21 cellular contexts compared by ENCODE assay signal in the genomic region with DNA sequence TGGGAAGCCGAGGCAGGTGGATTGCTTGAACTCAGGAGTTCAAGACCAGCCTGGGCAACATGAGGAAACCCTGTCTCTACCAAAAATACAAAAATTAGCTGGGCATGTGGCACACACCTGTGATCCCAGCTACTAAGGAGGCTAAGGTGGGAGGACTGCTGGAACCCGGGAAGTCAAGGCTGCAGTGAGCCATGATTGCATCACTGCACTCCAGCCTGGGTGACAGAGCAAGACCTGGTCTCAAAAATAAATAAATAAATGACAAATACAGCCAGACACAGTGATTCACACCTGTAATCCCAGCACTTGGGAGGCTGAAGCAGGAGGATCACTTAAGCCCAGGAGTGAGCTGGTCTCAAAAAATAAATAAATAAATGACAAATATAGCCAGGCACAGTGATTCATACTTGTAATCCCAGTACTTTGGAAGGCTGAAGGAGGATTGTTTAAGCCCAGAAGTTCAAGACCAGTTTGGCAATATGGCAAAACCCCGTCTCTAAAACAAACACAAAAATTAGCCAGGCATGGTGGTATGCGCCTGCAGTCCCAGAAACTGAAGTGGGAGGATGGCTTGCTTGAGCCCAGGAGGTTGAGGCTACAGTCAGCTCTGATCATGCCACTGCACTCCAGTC. TPM values are rescaled to one million over a fixed set of nuclear protein-coding genes. Genes with fewer than 3 reads are reported as not detected.
DNase-seq lines count a peak whose midpoint lies in the region; ATAC-seq, FAIRE-seq and TF ChIP-seq lines count a peak whose summit lies in the region.
"Had no signal": no experiment of that assay in that cellular context is flagged by ENCODE, and none has a peak within 500 bp of the region (broad histone marks: within the 10 kb centered on the region; RNA-seq: fewer than 3 reads in every experiment).

No MANE protein-coding gene starts in this region.

- H3K36me3 ChIP-seq in K562 (ENCODE audit: control insufficient read depth, insufficient read depth, low read length) (peaks cover 80% of the 10 kb centered on the region), HepG2 (replicated peaks in 1 of 2; ENCODE audit: control insufficient read depth in 1 of 2, insufficient read depth in 2 of 2, low read length in 2 of 2) (peaks cover 8 to 73% of the 10 kb centered on the region in 2 experiments)
- H3K36me3 ChIP-seq in CD4-positive, alpha-beta memory T cell (ENCODE audit: insufficient read depth, low read length) = peaks cover 41% of the 10 kb centered on the region

- H3K4me3 ChIP-seq in K562 (no peak overlapping the region), HepG2 (replicated peaks in 1 of 3; ENCODE audit: insufficient read depth in 1 of 3, low read depth in 2 of 3, low read length in 3 of 3) (no peak overlapping the region)
- H3K4me3 ChIP-seq in CD4-positive, alpha-beta memory T cell (ENCODE audit: low read length in 2 of 2) = no peak overlapping the region
- H3K4me3 ChIP-seq: HAP-1, skin epidermis had no signal

- H3K79me2 ChIP-seq in K562 (ENCODE audit: control insufficient read depth, insufficient read depth, low read length) (peaks cover 43% of the 10 kb centered on the region), HepG2 (ENCODE audit: insufficient read depth, low read length) (peaks cover 17% of the 10 kb centered on the region)

- TF ChIP-seq RAD21 in K562 (CRISPR knock-in tag; conservative IDR thresholded peaks at IDR 0.05 in 1 of 2, IDR thresholded peaks at IDR 0.05 in 1 of 2) = no peak
- no peak for TF ChIP-seq RAD21 in HepG2 (CRISPR knock-in tag; IDR thresholded peaks at IDR 0.05)

- H3K9ac ChIP-seq in K562 (ENCODE audit: insufficient read depth in 1 of 2, low read depth in 2 of 2, low read length in 2 of 2) = no peak overlapping the region
- H3K9ac ChIP-seq in HepG2 (ENCODE audit: insufficient read depth, low read depth, low read length) = no peak overlapping the region

- no peak overlapping the region for H2AFZ ChIP-seq in K562 (ENCODE audit: low read depth, low read length)
- no peak overlapping the region for H2AFZ ChIP-seq in HepG2 (ENCODE audit: low read length)

- H3K36me3 Mint-ChIP-seq in HFFc6 (ENCODE audit: low read depth) = peaks cover 38% of the 10 kb centered on the region
- H3K36me3 Mint-ChIP-seq in CD4-positive, alpha-beta memory T cell = peaks cover 28 to 66% of the 10 kb centered on the region in 2 donors

- CTCF ChIA-PET in K562 (lab: Yijun Ruan, JAX; ENCODE audit: low intra/inter-chr PET ratio) (interaction anchor here (0.7 kb wide), 1 partner anchor 14 kb away, joined by 4 read pairs; no protein-coding TSS in a partner anchor), HepG2 (lab: Yijun Ruan, JAX; ENCODE audit: low intra/inter-chr PET ratio, low total read pairs) (no interaction called here)
- CTCF ChIA-PET in CD4-positive, alpha-beta memory T cell (lab: Charles Lee; ENCODE audit: partially characterized antibody) = interaction anchor here (1.6 kb wide), 1 partner anchor 24 kb away, joined by 5 read pairs; no protein-coding TSS in a partner anchor

- no peak for ATAC-seq in K562
- ATAC-seq in HepG2 = no peak; the same call in 2 of the 3 replicates

- H3K9me3 ChIP-seq in K562 (replicated peaks; ENCODE audit: control insufficient read depth, insufficient read depth, low read depth, low read length) (no peaks in the 10 kb centered on the region), HepG2 (ENCODE audit: low read length) (no peaks in the 10 kb centered on the region)
- no peaks in the 10 kb centered on the region for H3K9me3 ChIP-seq in CD4-positive, alpha-beta memory T cell (ENCODE audit: control insufficient read depth in 1 of 2, low read length in 2 of 2)
- H3K9me3 ChIP-seq: HAP-1 had no signal

- DNase-seq in A172 (ENCODE audit: low spot score) = peak; percentile 44
- peak; percentile 52 for DNase-seq in HFFc6
- no peak for DNase-seq in K562 (ENCODE audit: extremely low read depth in 1 of 4, low spot score in 3 of 4)
- DNase-seq in HepG2 (ENCODE audit: low spot score) = peak; percentile 16
- DNase-seq in NCI-H524 treated with DMSO at 0.1 percent for 48 hours (lab: John Stamatoyannopoulos, UW) = no peak
- no peak for DNase-seq in CD4-positive, alpha-beta memory T cell
- DNase-seq in activated naive CD4-positive, alpha-beta T cell treated with anti-CD3 and anti-CD28 coated beads, Interleukin-2, amount 50 U/mL, for 16 hours = no peak
- DNase-seq in frontal cortex (ENCODE audit: low spot score in 2 of 2) = no peak
- DNase-seq: ACHN; activated CD4-positive, alpha-beta T cell treated with anti-CD3 and anti-CD28 coated beads for 48 hours; amygdala; dermis blood vessel endothelial cell; Karpas-422; midbrain; NCI-H187; NCI-H69; nucleus accumbens; stimulated activated naive CD4-positive, alpha-beta T cell; T-helper 2 cell had no signal

- H3K27me3 ChIP-seq in K562 (ENCODE audit: control insufficient read depth in 2 of 2, insufficient read depth in 2 of 2, low read length in 2 of 2) = no peaks in the 10 kb centered on the region
- no peaks in the 10 kb centered on the region for H3K27me3 ChIP-seq in HepG2 (ENCODE audit: control insufficient read depth in 1 of 2, insufficient read depth in 2 of 2, low read length in 2 of 2)
- no peaks in the 10 kb centered on the region for H3K27me3 ChIP-seq in CD4-positive, alpha-beta memory T cell (ENCODE audit: insufficient read depth, low read length)

- H3K4me2 ChIP-seq in K562 (ENCODE audit: insufficient read depth, low read length) (no peak overlapping the region), HepG2 (ENCODE audit: low read depth, low read length) (no peak overlapping the region)

- no peak overlapping the region for H3K27ac ChIP-seq in K562 (ENCODE audit: extremely low read depth, low read depth, low read length)
- H3K27ac ChIP-seq in HepG2 (ENCODE audit: extremely low read length, insufficient read depth, low read length) = no peak overlapping the region
- H3K27ac ChIP-seq in CD4-positive, alpha-beta memory T cell (ENCODE audit: low read depth, low read length) = no peak overlapping the region

- TF ChIP-seq CTCF in HFFc6 (IDR thresholded peaks at IDR 0.05) = no peak
- no peak for TF ChIP-seq CTCF in K562 (IDR thresholded peaks at IDR 0.05 in 2 of 3, conservative IDR thresholded peaks at IDR 0.05 in 1 of 3; ENCODE audit: insufficient read depth in 2 of 3, low read depth in 1 of 3, low read length in 3 of 3)
- no peak for TF ChIP-seq CTCF in HepG2 (CRISPR knock-in tag; IDR thresholded peaks at IDR 0.05)

- H3K27me3 Mint-ChIP-seq in HFFc6 (ENCODE audit: insufficient read depth) = no peaks in the 10 kb centered on the region
- no peaks in the 10 kb centered on the region for H3K27me3 Mint-ChIP-seq in CD4-positive, alpha-beta memory T cell

- no TSS peak for BruUV-seq in K562 (replicated peaks; lab: Mats Ljungman, UMichigan)
- BruUV-seq in HepG2 (replicated peaks; lab: Mats Ljungman, UMichigan) = no TSS peak

- intact Hi-C loops in K562 (cut with micrococcal nuclease) = no loop called here
- intact Hi-C loops in HepG2 (cut with micrococcal nuclease; ENCODE audit: unreplicated experiment) = loop anchor here (5.0 kb wide), 1 partner anchor 80 kb away; no protein-coding TSS in a partner anchor
- intact Hi-C loops in CD4-positive, alpha-beta memory T cell (cut with micrococcal nuclease) = loop anchor here (10.0 kb wide), 1 partner anchor 483 kb away; the partner anchor contains the start of gene ANKRD36

- WGBS in K562 (ENCODE audit: insufficient coverage, low coverage, missing lambda C conversion rate) = 94% methylated on average over 4 of the region's 4 CpGs
- WGBS in HepG2 (ENCODE audit: low lambda C conversion rate) = 77% methylated on average over 4 of the region's 4 CpGs

- peak overlapping the region; percentile 29; the same call in 1 of the 2 replicates for H3K4me3 Mint-ChIP-seq in HFFc6
- no peak overlapping the region for H3K4me3 Mint-ChIP-seq in CD4-positive, alpha-beta memory T cell

- H3K4me1 Mint-ChIP-seq in HFFc6 (ENCODE audit: low read depth) = peaks cover 47% of the 10 kb centered on the region
- H3K4me1 Mint-ChIP-seq in CD4-positive, alpha-beta memory T cell = peaks cover 30 to 60% (median 48%) of the 10 kb centered on the region in 4 donors

- H4K20me1 ChIP-seq in K562 (replicated peaks; ENCODE audit: control insufficient read depth, insufficient read depth, low read length) (no peaks in the 10 kb centered on the region), HepG2 (ENCODE audit: insufficient read depth, low read length) (no peaks in the 10 kb centered on the region)

- POLR2A ChIA-PET in K562 (lab: Yijun Ruan, JAX) (interaction anchor here (0.7 to 6.9 kb wide), 2 partner anchors 5 to 327 kb away, joined by 3 to 70 read pairs; no protein-coding TSS in a partner anchor), HepG2 (lab: Yijun Ruan, JAX) (no interaction called here)
- POLR2A ChIA-PET in CD4-positive, alpha-beta memory T cell (lab: Charles Lee; ENCODE audit: partially characterized antibody) = no interaction called here

- TF ChIP-seq POLR2A in K562 (conservative IDR thresholded peaks at IDR 0.05) = no peak
- no peak for TF ChIP-seq POLR2A in HepG2 (IDR thresholded peaks at IDR 0.05; ENCODE audit: insufficient read depth in 1 of 2, low read depth in 2 of 2, low read length in 2 of 2)

- H3K27ac Mint-ChIP-seq in HFFc6 = peak overlapping the region; percentile 77
- peak overlapping the region in 1 of 7 donors; percentile 68 for H3K27ac Mint-ChIP-seq in CD4-positive, alpha-beta memory T cell

- no peaks in the 10 kb centered on the region for H3K9me1 ChIP-seq in K562 (ENCODE audit: control insufficient read depth, insufficient read depth, low read length)

- in situ Hi-C loops in K562 (cut with MboI) = no loop called here
- in situ Hi-C loops in HepG2 (cut with HindIII; ENCODE audit: extremely low pct_ligation_motif_present, low pct_unique_long_range_greater_than_20kb) = no loop called here

- TF ChIP-seq EP300 in K562 (IDR thresholded peaks at IDR 0.05; ENCODE audit: low read length) (no peak), HepG2 (IDR thresholded peaks at IDR 0.05; ENCODE audit: low read depth in 2 of 2, low read length in 2 of 2) (no peak), HepG2 (CRISPR knock-in tag; IDR thresholded peaks at IDR 0.05; ENCODE audit: borderline replicate concordance) (no peak)

- no peaks in the 10 kb centered on the region for H3K9me3 Mint-ChIP-seq in HFFc6
- H3K9me3 Mint-ChIP-seq in CD4-positive, alpha-beta memory T cell = peaks cover 0 to 2% (median 0%) of the 10 kb centered on the region in 8 donors

- FAIRE-seq in K562 (lab: Jason Lieb, UNC) (no peak), HepG2 (lab: Jason Lieb, UNC) (no peak), frontal cortex (lab: Jason Lieb, UNC) (no peak)

- H3K4me1 ChIP-seq in K562 (replicated peaks in 1 of 2; ENCODE audit: control insufficient read depth in 2 of 2, insufficient read depth in 2 of 2, low read length in 2 of 2) (peaks cover 3 to 10% of the 10 kb centered on the region in 2 experiments; a peak in 3 of 5 replicates), HepG2 (ENCODE audit: insufficient read depth, low read length) (peaks cover 33% of the 10 kb centered on the region)
- peaks cover 42% of the 10 kb centered on the region for H3K4me1 ChIP-seq in CD4-positive, alpha-beta memory T cell (ENCODE audit: insufficient read depth, low read length)

RNA-seq across cellular contexts. Expression of gene KANSL3, which starts 6.2 kb away (rescaled TPM):
- total RNA-seq in A172 (2014; rRNA removed; shearing (Covaris generic)) = 32.7 and 36.7 TPM in 2 replicates
- total RNA-seq in HFFc6 (2021; fragmentation: NEBNext Ultra II Directional; extraction: Animal tissue kit (Norgen Biotek cat#: 25700)) = 10 to 100 TPM; 19.3 to 28.3 (median 26.7) TPM
- 185 and 224 TPM in 2 replicates for total RNA-seq in K562 (2011; cell fraction: chromatin; rRNA removed; ENCODE audit: low replicate concordance)
- total RNA-seq in K562 (2011; cell fraction: nucleolus; rRNA removed) = 117 and 128 TPM in 2 replicates
- 131 and 167 TPM in 2 replicates for total RNA-seq in K562 (2011; cell fraction: nucleoplasm; rRNA removed)
- 32.8 and 34.4 TPM in 2 replicates for total RNA-seq in K562 (2014; rRNA removed)
- 25.5 and 29.1 TPM in 2 replicates for total RNA-seq in K562 (2014; rRNA removed; fragmentation: Illumina TruSeq; extraction: Trizol)
- total RNA-seq in K562 (2015; rRNA removed; fragmentation: Illumina TruSeq; extraction: Trizol) = 30.0 and 31.1 TPM in 2 replicates
- total RNA-seq in K562 (2021) = 43.7 and 46.2 TPM in 2 replicates
- polyA plus RNA-seq in K562 (2011; rRNA removed) = 27.1 and 35.5 TPM in 2 replicates
- polyA plus RNA-seq in K562 (2011; cell fraction: cytosol; rRNA removed) = 28.7 and 29.0 TPM in 2 replicates
- polyA plus RNA-seq in K562 (2011; cell fraction: nucleus; rRNA removed) = 80.3 and 95.3 TPM in 2 replicates
- polyA plus RNA-seq in K562 (2012) = 35.6 and 36.3 TPM in 2 replicates
- polyA plus RNA-seq in K562 (2014; fragmentation: Illumina TruSeq; extraction: Trizol) = 33.8 and 36.5 TPM in 2 replicates
- 10 to 100 TPM; 11.3 to 20.1 TPM for polyA plus RNA-seq in K562 (2014; fragmentation: Nextera tagmentation; extraction: Ambion mirVana)
- polyA plus RNA-seq in K562 (2014; rRNA removed) = 27.9 and 31.3 TPM in 2 replicates
- polyA minus RNA-seq in K562 (2011; rRNA and poly(A)+ RNA removed) = 62.4 and 65.0 TPM in 2 replicates
- 25.7 and 31.9 TPM in 2 replicates for polyA minus RNA-seq in K562 (2011; cell fraction: cytosol; rRNA and poly(A)+ RNA removed)
- 55.6 and 71.6 TPM in 2 replicates for polyA minus RNA-seq in K562 (2011; cell fraction: nucleus; rRNA and poly(A)+ RNA removed)
- 37.3 and 43.9 TPM in 2 replicates for total RNA-seq in HepG2 (2016; rRNA removed; fragmentation: Illumina TruSeq; extraction: Trizol)
- 7.8 and 8.3 TPM in 2 replicates for total RNA-seq in HepG2 (2016; cell fraction: cytosol; rRNA removed; fragmentation: Illumina TruSeq; extraction: Trizol; ENCODE audit: low read depth)
- 35.6 and 36.6 TPM in 2 replicates for total RNA-seq in HepG2 (2016; cell fraction: insoluble cytoplasmic fraction; rRNA removed; fragmentation: Illumina TruSeq; extraction: Trizol)
- 26.4 and 26.5 TPM in 2 replicates for total RNA-seq in HepG2 (2016; cell fraction: membrane; rRNA removed; fragmentation: Illumina TruSeq; extraction: Trizol)
- 40.0 and 44.1 TPM in 2 replicates for total RNA-seq in HepG2 (2016; cell fraction: nucleus; rRNA removed; fragmentation: Illumina TruSeq; extraction: Trizol)
- 20.8 and 28.2 TPM in 2 replicates for polyA plus RNA-seq in HepG2 (2011; rRNA removed)
- polyA plus RNA-seq in HepG2 (2011; cell fraction: cytosol; rRNA removed) = 17.0 and 17.8 TPM in 2 replicates
- polyA plus RNA-seq in HepG2 (2011; cell fraction: nucleus; rRNA removed) = 63.0 and 65.8 TPM in 2 replicates
- polyA plus RNA-seq in HepG2 (2012) = 28.9 and 35.1 TPM in 2 replicates
- 3.4 TPM in 2 replicates for polyA plus RNA-seq in HepG2 (2016; cell fraction: cytosol; fragmentation: Illumina TruSeq; extraction: Trizol; ENCODE audit: low read depth)
- polyA plus RNA-seq in HepG2 (2016; cell fraction: insoluble cytoplasmic fraction; fragmentation: Illumina TruSeq; extraction: Trizol; ENCODE audit: low read depth) = 26.9 and 34.3 TPM in 2 replicates
- 12.0 and 12.5 TPM in 2 replicates for polyA plus RNA-seq in HepG2 (2016; cell fraction: membrane; fragmentation: Illumina TruSeq; extraction: Trizol; ENCODE audit: low read depth)
- polyA plus RNA-seq in HepG2 (2016; cell fraction: nucleus; fragmentation: Illumina TruSeq; extraction: Trizol; ENCODE audit: insufficient read depth, low read depth) = 50.8 and 58.3 TPM in 2 replicates
- 85.2 and 180 TPM in 2 replicates for polyA minus RNA-seq in HepG2 (2011; rRNA and poly(A)+ RNA removed; ENCODE audit: low replicate concordance)
- polyA minus RNA-seq in HepG2 (2011; cell fraction: cytosol; rRNA and poly(A)+ RNA removed) = 19.0 and 20.2 TPM in 2 replicates
- polyA minus RNA-seq in HepG2 (2011; cell fraction: nucleus; rRNA and poly(A)+ RNA removed) = 73.1 and 81.1 TPM in 2 replicates
- total RNA-seq in CD4-positive, alpha-beta memory T cell = 10 to 100 TPM; 63.3 to 69.7 TPM
- 10 to 100 TPM; 13.3 to 17.0 TPM for polyA plus RNA-seq in CD4-positive, alpha-beta memory T cell
- 22.0 TPM for total RNA-seq in frontal cortex

RNA-seq across cellular contexts. Expression of gene FER1L5, which starts 10.6 kb away (rescaled TPM):
- 0.10 and 0.22 TPM in 2 replicates for total RNA-seq in A172 (2014; rRNA removed; shearing (Covaris generic))
- total RNA-seq in HFFc6 (2021; fragmentation: NEBNext Ultra II Directional; extraction: Animal tissue kit (Norgen Biotek cat#: 25700)) = not detected
- 0.19 TPM in 1 of 2 replicates, not detected in the other for total RNA-seq in K562 (2011; cell fraction: chromatin; rRNA removed; ENCODE audit: low replicate concordance)
- total RNA-seq in K562 (2011; cell fraction: nucleolus; rRNA removed) = not detected in 2 replicates
- not detected in 2 replicates for total RNA-seq in K562 (2011; cell fraction: nucleoplasm; rRNA removed)
- total RNA-seq in K562 (2014; rRNA removed) = not detected in 2 replicates
- total RNA-seq in K562 (2014; rRNA removed; fragmentation: Illumina TruSeq; extraction: Trizol) = not detected in 2 replicates
- not detected in 2 replicates for total RNA-seq in K562 (2015; rRNA removed; fragmentation: Illumina TruSeq; extraction: Trizol)
- not detected in 2 replicates for total RNA-seq in K562 (2021)
- 0.01 TPM in 1 of 2 replicates, not detected in the other for polyA plus RNA-seq in K562 (2011; rRNA removed)
- not detected in 2 replicates for polyA plus RNA-seq in K562 (2011; cell fraction: cytosol; rRNA removed)
- not detected in 2 replicates for polyA plus RNA-seq in K562 (2011; cell fraction: nucleus; rRNA removed)
- polyA plus RNA-seq in K562 (2012) = not detected in 2 replicates
- polyA plus RNA-seq in K562 (2014; fragmentation: Illumina TruSeq; extraction: Trizol) = not detected in 2 replicates
- polyA plus RNA-seq in K562 (2014; fragmentation: Nextera tagmentation; extraction: Ambion mirVana) = under 1 TPM; 0.01 TPM
- not detected in 2 replicates for polyA plus RNA-seq in K562 (2014; rRNA removed)
- polyA minus RNA-seq in K562 (2011; rRNA and poly(A)+ RNA removed) = 0.03 TPM in 1 of 2 replicates, not detected in the other
- not detected in 2 replicates for polyA minus RNA-seq in K562 (2011; cell fraction: cytosol; rRNA and poly(A)+ RNA removed)
- polyA minus RNA-seq in K562 (2011; cell fraction: nucleus; rRNA and poly(A)+ RNA removed) = not detected in 2 replicates
- total RNA-seq in HepG2 (2016; rRNA removed; fragmentation: Illumina TruSeq; extraction: Trizol) = 0.02 TPM in 1 of 2 replicates, not detected in the other
- not detected in 2 replicates for total RNA-seq in HepG2 (2016; cell fraction: cytosol; rRNA removed; fragmentation: Illumina TruSeq; extraction: Trizol; ENCODE audit: low read depth)
- total RNA-seq in HepG2 (2016; cell fraction: insoluble cytoplasmic fraction; rRNA removed; fragmentation: Illumina TruSeq; extraction: Trizol) = 0.02 TPM in 1 of 2 replicates, not detected in the other
- 0.03 TPM in 1 of 2 replicates, not detected in the other for total RNA-seq in HepG2 (2016; cell fraction: membrane; rRNA removed; fragmentation: Illumina TruSeq; extraction: Trizol)
- 0.12 and 0.16 TPM in 2 replicates for total RNA-seq in HepG2 (2016; cell fraction: nucleus; rRNA removed; fragmentation: Illumina TruSeq; extraction: Trizol)
- 0.08 and 0.22 TPM in 2 replicates for polyA plus RNA-seq in HepG2 (2011; rRNA removed)
- polyA plus RNA-seq in HepG2 (2011; cell fraction: cytosol; rRNA removed) = 0.01 and 0.03 TPM in 2 replicates
- 1.2 and 1.4 TPM in 2 replicates for polyA plus RNA-seq in HepG2 (2011; cell fraction: nucleus; rRNA removed)
- 0.09 and 0.15 TPM in 2 replicates for polyA plus RNA-seq in HepG2 (2012)
- polyA plus RNA-seq in HepG2 (2016; cell fraction: cytosol; fragmentation: Illumina TruSeq; extraction: Trizol; ENCODE audit: low read depth) = not detected in 2 replicates
- polyA plus RNA-seq in HepG2 (2016; cell fraction: insoluble cytoplasmic fraction; fragmentation: Illumina TruSeq; extraction: Trizol; ENCODE audit: low read depth) = not detected in 2 replicates
- polyA plus RNA-seq in HepG2 (2016; cell fraction: membrane; fragmentation: Illumina TruSeq; extraction: Trizol; ENCODE audit: low read depth) = not detected in 2 replicates
- polyA plus RNA-seq in HepG2 (2016; cell fraction: nucleus; fragmentation: Illumina TruSeq; extraction: Trizol; ENCODE audit: insufficient read depth, low read depth) = 0.12 and 0.25 TPM in 2 replicates
- 0.07 and 0.16 TPM in 2 replicates for polyA minus RNA-seq in HepG2 (2011; rRNA and poly(A)+ RNA removed; ENCODE audit: low replicate concordance)
- not detected in 2 replicates for polyA minus RNA-seq in HepG2 (2011; cell fraction: cytosol; rRNA and poly(A)+ RNA removed)
- 0.25 and 0.26 TPM in 2 replicates for polyA minus RNA-seq in HepG2 (2011; cell fraction: nucleus; rRNA and poly(A)+ RNA removed)
- not detected for total RNA-seq in CD4-positive, alpha-beta memory T cell
- not detected for polyA plus RNA-seq in CD4-positive, alpha-beta memory T cell
- 0.41 TPM for total RNA-seq in frontal cortex

Comparison
In these comparisons a context has a peak if more than half of its experiments do, and no peak if none do; other contexts are left out.
1. DNase-seq: peak in A172 (single experiment), HFFc6 (single experiment) and HepG2 (single experiment); none in K562 (0 of 4), NCI-H524 treated with DMSO at 0.1 percent for 48 hours (single experiment), CD4-positive, alpha-beta memory T cell (0 of 5), activated naive CD4-positive, alpha-beta T cell treated with anti-CD3 and anti-CD28 coated beads, Interleukin-2, amount 50 U/mL, for 16 hours (single experiment) and frontal cortex (0 of 2).